ENCODE assay signal across 12 cellular contexts in the genomic region with DNA sequence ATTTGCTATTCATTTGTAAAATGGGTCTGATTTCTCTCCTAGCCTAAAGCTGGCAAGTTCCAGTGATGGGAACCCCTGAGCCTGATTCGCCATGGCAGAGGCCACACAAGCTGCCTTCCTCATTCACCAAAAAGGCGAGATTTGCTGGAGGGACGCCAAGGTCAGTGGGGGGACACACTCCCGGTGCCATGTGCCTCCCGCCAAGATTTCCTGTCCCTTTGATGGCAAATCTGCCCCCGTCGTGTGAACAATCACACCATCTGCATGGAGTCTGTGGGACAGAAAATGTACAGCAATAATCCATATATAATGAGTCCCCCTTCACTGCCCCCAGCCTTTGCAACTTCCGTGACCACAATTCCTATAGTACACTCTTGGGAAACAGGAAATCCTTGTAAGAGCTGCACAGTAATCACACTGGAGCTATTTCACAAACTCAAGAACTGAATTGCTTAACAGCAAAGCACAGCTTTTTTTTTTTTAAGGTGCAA. TPM values are rescaled to one million over a fixed set of nuclear protein-coding genes. Genes with fewer than 3 reads are reported as not detected.
DNase-seq lines count a peak whose midpoint lies in the region; ATAC-seq and TF ChIP-seq lines count a peak whose summit lies in the region.
"Had no signal": no experiment of that assay in that cellular context is flagged by ENCODE, and none has a peak within 500 bp of the region (broad histone marks: within the 10 kb centered on the region; RNA-seq: fewer than 3 reads in every experiment).

No MANE protein-coding gene starts in this region.

- DNase-seq in LHCN-M2 (ENCODE audit: low read depth) (peak; percentile 63), left lung (peak; percentile 68 to 74), testis (peak; percentile 29), Calu3 (no peak)
- no peak for DNase-seq in activated CD4-positive, CD25-positive, alpha-beta regulatory T cell (lab: John Stamatoyannopoulos, UW)
- DNase-seq: NCI-H187 treated with DMSO at 0.1 percent for 48 hours, SW 1271 had no signal

- H3K27me3 Mint-ChIP-seq in brain: peaks cover 32% of the 10 kb centered on the region
- peaks cover 37% of the 10 kb centered on the region for H3K27me3 Mint-ChIP-seq in Calu3 (ENCODE audit: unreplicated experiment)
- H3K27me3 Mint-ChIP-seq: stimulated activated naive CD8-positive, alpha-beta T cell treated with anti-CD3 and anti-CD28 coated beads, Interleukin-15, Interleukin-2, amounts not matched to agents 100 ng/mL and 50 ng/mL, for 24 hours had no signal

- H3K27ac Mint-ChIP-seq in brain (peak overlapping the region in 3 of 5 experiments; percentile 46 to 57 (median 54)), Calu3 (ENCODE audit: unreplicated experiment) (no peak overlapping the region)
- H3K27ac Mint-ChIP-seq: stimulated activated naive CD8-positive, alpha-beta T cell treated with anti-CD3 and anti-CD28 coated beads, Interleukin-15, Interleukin-2, amounts not matched to agents 100 ng/mL and 50 ng/mL, for 24 hours had no signal

- WGBS in testis, 2 donors: 40 to 63% methylated on average over 7 to 8 of the region's 8 CpGs

- ATAC-seq in left lung: peak; percentile 83
- no peak for ATAC-seq in GM21825 (IDR thresholded peaks at IDR 0.05; ENCODE audit: unreplicated experiment)

- H3K27me3 ChIP-seq in left lung (no peaks in the 10 kb centered on the region), testis (no peaks in the 10 kb centered on the region)
- H3K27me3 ChIP-seq: cardiac muscle cell had no signal

- H3K27ac ChIP-seq in left lung (peak overlapping the region; percentile 68 to 91), testis (no peak overlapping the region)
- H3K27ac ChIP-seq: cardiac muscle cell had no signal

- H3K36me3 ChIP-seq in left lung: no peaks in the 10 kb centered on the region
- no peaks in the 10 kb centered on the region for H3K36me3 ChIP-seq in testis (ENCODE audit: low read depth, missing control alignments)
- H3K36me3 ChIP-seq: cardiac muscle cell had no signal

- H3K36me3 Mint-ChIP-seq in brain: no peaks in the 10 kb centered on the region
- no peaks in the 10 kb centered on the region for H3K36me3 Mint-ChIP-seq in Calu3 (ENCODE audit: insufficient read depth, unreplicated experiment)

- H3K4me3 ChIP-seq in left lung (peak overlapping the region in 1 of 2 donors; percentile 13), testis (no peak overlapping the region)
- H3K4me3 ChIP-seq: cardiac muscle cell, smooth muscle cell had no signal

- intact Hi-C loops in left lung (cut with DNase I): no loop called here
- intact Hi-C loops in testis (cut with DNase I; ENCODE audit: low total_unique reads): no loop called here
- intact Hi-C loops in Calu3 (cut with micrococcal nuclease; ENCODE audit: unreplicated experiment): no loop called here

- CTCF ChIA-PET in Calu3 (lab: Charles Lee): no interaction called here

- H3K9me3 ChIP-seq in left lung: no peaks in the 10 kb centered on the region
- no peaks in the 10 kb centered on the region for H3K9me3 ChIP-seq in testis

- H3K9me3 Mint-ChIP-seq in brain (no peaks in the 10 kb centered on the region), Calu3 (ENCODE audit: low read depth, unreplicated experiment) (no peaks in the 10 kb centered on the region)
- H3K9me3 Mint-ChIP-seq: stimulated activated naive CD8-positive, alpha-beta T cell treated with anti-CD3 and anti-CD28 coated beads, Interleukin-15, Interleukin-2, amounts not matched to agents 100 ng/mL and 50 ng/mL, for 24 hours had no signal

- TF ChIP-seq CTCF in brain (conservative IDR thresholded peaks at IDR 0.05): no peak
- TF ChIP-seq CTCF in left lung (IDR thresholded peaks at IDR 0.05): no peak
- no peak for TF ChIP-seq CTCF in testis (IDR thresholded peaks at IDR 0.05)
- no peak for TF ChIP-seq CTCF in Calu3 (IDR thresholded peaks at IDR 0.05; ENCODE audit: unreplicated experiment)

- H3K4me1 ChIP-seq in left lung (peaks cover 23 to 44% of the 10 kb centered on the region in 2 donors), testis (no peaks in the 10 kb centered on the region)

- TF ChIP-seq POLR2A in testis (IDR thresholded peaks at IDR 0.05): no peak

- peaks cover 19% of the 10 kb centered on the region for H3K4me1 Mint-ChIP-seq in brain
- H3K4me1 Mint-ChIP-seq in Calu3 (ENCODE audit: low read depth, unreplicated experiment): no peaks in the 10 kb centered on the region

- peak overlapping the region in 3 of 5 experiments; percentile 1 to 31 (median 13) for H3K4me3 Mint-ChIP-seq in brain
- no peak overlapping the region for H3K4me3 Mint-ChIP-seq in Calu3 (ENCODE audit: low read depth, unreplicated experiment)
- H3K4me3 Mint-ChIP-seq: stimulated activated naive CD8-positive, alpha-beta T cell treated with anti-CD3 and anti-CD28 coated beads, Interleukin-15, Interleukin-2, amounts not matched to agents 100 ng/mL and 50 ng/mL, for 24 hours had no signal

- no TSS peak for BruUV-seq in Calu3 (replicated peaks; lab: Mats Ljungman, UMichigan)

RNA-seq across cellular contexts. Expression of a gene that starts 15.7 kb away (rescaled TPM):
- total RNA-seq in LHCN-M2 (2014; rRNA removed) (42.5 and 50.5 TPM in 2 replicates), left lung (100 to 1,000 TPM; 141 to 153 TPM), testis (100 to 1,000 TPM in 1 of 2 donors, 10 to 100 TPM in 1; 84.6 to 109 TPM), Calu3 (2022) (109 and 127 TPM in 2 replicates)
- polyA plus RNA-seq in LHCN-M2 (2012): 48.0 TPM
- polyA plus RNA-seq in brain (ENCODE audit: insufficient read depth, low read depth, low replicate concordance) (29.2 TPM), testis (ENCODE audit: insufficient read depth, low read depth, low replicate concordance) (47.3 TPM)

Comparison
In these comparisons a context has a peak if more than half of its experiments do, and no peak if none do; other contexts are left out.
1. DNase-seq: peak in LHCN-M2 (single experiment), left lung (2 of 2) and testis (single experiment); none in Calu3 (single experiment) and activated CD4-positive, CD25-positive, alpha-beta regulatory T cell (0 of 4).
2. H3K27ac ChIP-seq: peak in left lung (2 of 2); none in testis (0 of 2).